Comparison of ENCODE assay signal across 8 cellular contexts in genomic region chr9:34647651-34648050, GRCh38. TPM values are rescaled to one million over a fixed set of nuclear protein-coding genes. Genes with fewer than 3 reads are reported as not detected.
DNase-seq lines count a peak whose midpoint lies in the region; ATAC-seq, FAIRE-seq and TF ChIP-seq lines count a peak whose summit lies in the region.

No MANE protein-coding gene starts in this region.

- peaks cover 38% of the 10 kb centered on the region for H3K36me3 Mint-ChIP-seq in T-helper 2 cell treated with Interferon-gamma antibody and Interleukin-4, amounts not matched to agents 5 μg/mL and 100 μg/mL, for 36 hours (ENCODE audit: low read depth)

- ATAC-seq in GM21381 (IDR thresholded peaks at IDR 0.05; ENCODE audit: unreplicated experiment) = no peak
- no peak for ATAC-seq in GM21529 (IDR thresholded peaks at IDR 0.05; ENCODE audit: unreplicated experiment)
- no peak for ATAC-seq in GM19324 (IDR thresholded peaks at IDR 0.05; ENCODE audit: low FRiP score, unreplicated experiment)

- H3K4me1 Mint-ChIP-seq in T-helper 2 cell treated with Interferon-gamma antibody and Interleukin-4, amounts not matched to agents 5 μg/mL and 100 μg/mL, for 36 hours (ENCODE audit: low read depth) = peaks cover 28% of the 10 kb centered on the region

- H3K27me3 ChIP-seq in sigmoid colon = no peaks in the 10 kb centered on the region

- no peaks in the 10 kb centered on the region for H3K27me3 Mint-ChIP-seq in T-helper 2 cell treated with Interferon-gamma antibody and Interleukin-4, amounts not matched to agents 5 μg/mL and 100 μg/mL, for 36 hours (ENCODE audit: low read depth)

- WGBS in sigmoid colon, 2 donors = 24 to 56% methylated on average over 10 of the region's 10 CpGs

- peak overlapping the region; percentile 94 for H3K4me3 Mint-ChIP-seq in T-helper 2 cell treated with Interferon-gamma antibody and Interleukin-4, amounts not matched to agents 5 μg/mL and 100 μg/mL, for 36 hours

- no peak for TF ChIP-seq CTCF in fibroblast of villous mesenchyme (IDR thresholded peaks at IDR 0.05; ENCODE audit: insufficient read depth, low read depth, low read length)
- TF ChIP-seq CTCF in sigmoid colon (IDR thresholded peaks at IDR 0.05) = no peak

- H3K36me3 ChIP-seq in sigmoid colon = peaks cover 5 to 29% (median 14%) of the 10 kb centered on the region in 4 donors

- peaks cover 0 to 48% (median 45%) of the 10 kb centered on the region in 4 donors for H3K4me1 ChIP-seq in sigmoid colon

- H3K9me3 Mint-ChIP-seq in T-helper 2 cell treated with Interferon-gamma antibody and Interleukin-4, amounts not matched to agents 5 μg/mL and 100 μg/mL, for 36 hours = no peaks in the 10 kb centered on the region

- H3K27ac ChIP-seq in sigmoid colon = peak overlapping the region; percentile 83 to 94 (median 90)

- peak overlapping the region; percentile 83 for H3K27ac Mint-ChIP-seq in T-helper 2 cell treated with Interferon-gamma antibody and Interleukin-4, amounts not matched to agents 5 μg/mL and 100 μg/mL, for 36 hours

- TF ChIP-seq EP300 in sigmoid colon (IDR thresholded peaks at IDR 0.05) = no peak

- TF ChIP-seq POLR2A in GM12891 (IDR thresholded peaks at IDR 0.05; ENCODE audit: low read depth, low read length) (no peak), sigmoid colon (IDR thresholded peaks at IDR 0.05) (no peak)

- peak; percentile 28 for FAIRE-seq in GM12891 (lab: Jason Lieb, UNC)

- no peak for DNase-seq in GM12891 (ENCODE audit: insufficient read length, low spot score)
- no peak for DNase-seq in T-helper 2 cell treated with Interferon-gamma antibody and Interleukin-4, amounts not matched to agents 5 μg/mL and 100 μg/mL, for 36 hours (ENCODE audit: low spot score)
- no peak for DNase-seq in fibroblast of villous mesenchyme (ENCODE audit: low read depth)
- no peak for DNase-seq in sigmoid colon
- no peak for DNase-seq in DMS79 treated with DMSO at 0.1 percent for 48 hours (lab: John Stamatoyannopoulos, UW)

- intact Hi-C loops in sigmoid colon (cut with DNase I) = loop anchor here (5.0 kb wide), 1 partner anchor 55 kb away; no protein-coding TSS in a partner anchor

- H3K9me3 ChIP-seq in sigmoid colon = no peaks in the 10 kb centered on the region

- peak overlapping the region; percentile 90 for H3K4me3 ChIP-seq in fibroblast of villous mesenchyme (ENCODE audit: low read depth, low read length)
- H3K4me3 ChIP-seq in sigmoid colon = peak overlapping the region; percentile 50 to 81 (median 59)

TF ChIP-seq in GM12891, 5 proteins besides CTCF, POLR2A, EP300 and RAD21:
- no peak for TF ChIP-seq SPI1 (IDR thresholded peaks at IDR 0.05; ENCODE audit: low read depth, low read length)
- no peak for TF ChIP-seq PAX5 (IDR thresholded peaks at IDR 0.05; ENCODE audit: insufficient read depth, low read length, severe bottlenecking)
- no peak for TF ChIP-seq POU2F2 (IDR thresholded peaks at IDR 0.05; ENCODE audit: low read depth, low read length)
- no peak for TF ChIP-seq POLR2AphosphoS5 (IDR thresholded peaks at IDR 0.05; ENCODE audit: low read depth, low read length)
- no peak for TF ChIP-seq TAF1 (IDR thresholded peaks at IDR 0.05; ENCODE audit: low read depth, low read length)

RNA-seq across cellular contexts. Expression of gene GALT, which starts 1.2 kb away (rescaled TPM):
- 18.2 TPM for polyA plus RNA-seq in GM12891 (2012; ENCODE audit: low read depth, missing spikeins)
- total RNA-seq in fibroblast of villous mesenchyme (34.1 and 36.7 TPM in 2 replicates), sigmoid colon (10 to 100 TPM; 28.8 to 51.0 (median 33.1) TPM)
- polyA plus RNA-seq in sigmoid colon = 10 to 100 TPM; 15.6 to 44.8 (median 21.7) TPM

RNA-seq across cellular contexts. Expression of gene IL11RA, which starts 4.3 kb away (rescaled TPM):
- 6.9 TPM for polyA plus RNA-seq in GM12891 (2012; ENCODE audit: low read depth, missing spikeins)
- total RNA-seq in fibroblast of villous mesenchyme (8.2 and 14.8 TPM in 2 replicates), sigmoid colon (100 to 1,000 TPM in 1 of 4 donors, 10 to 100 TPM in 3; 67.3 to 110 (median 90.7) TPM)
- 10 to 100 TPM in 1 of 3 donors, 1 to 10 TPM in 2; 1.4 to 14.8 (median 7.2) TPM for polyA plus RNA-seq in sigmoid colon

RNA-seq across cellular contexts. Expression of gene SIGMAR1, which starts 10.1 kb away (rescaled TPM):
- 14.9 TPM for polyA plus RNA-seq in GM12891 (2012; ENCODE audit: low read depth, missing spikeins)
- 71.7 and 76.7 TPM in 2 replicates for total RNA-seq in fibroblast of villous mesenchyme
- 10 to 100 TPM; 69.0 to 82.6 (median 72.6) TPM for total RNA-seq in sigmoid colon
- 10 to 100 TPM; 12.0 to 71.5 (median 13.2) TPM for polyA plus RNA-seq in sigmoid colon

RNA-seq across cellular contexts. Expression of gene CCL27, which starts 14.8 kb away (rescaled TPM):
- not detected for polyA plus RNA-seq in GM12891 (2012; ENCODE audit: low read depth, missing spikeins)
- total RNA-seq in fibroblast of villous mesenchyme (not detected in 2 replicates), sigmoid colon (not detected)
- polyA plus RNA-seq in sigmoid colon = under 1 TPM in 1 of 3 donors, not detected in 2; 0.63 TPM

RNA-seq across cellular contexts. Expression of gene ARID3C, which starts 18.8 kb away (rescaled TPM):
- not detected for polyA plus RNA-seq in GM12891 (2012; ENCODE audit: low read depth, missing spikeins)
- 0.32 TPM in 1 of 2 replicates, not detected in the other for total RNA-seq in fibroblast of villous mesenchyme
- not detected for total RNA-seq in sigmoid colon
- under 1 TPM in 1 of 3 donors, not detected in 2; 0.06 TPM for polyA plus RNA-seq in sigmoid colon
